In genomic region chr1:88802950-88803349, GRCh38 we compare ENCODE assay signal across 15 cellular contexts.
A peak's percentile ranks its signal among the peaks of the same experiment; 100 is the strongest.
DNase-seq lines count a peak whose midpoint lies in the region; ATAC-seq, FAIRE-seq and TF ChIP-seq lines count a peak whose summit lies in the region.
"Had no signal": no experiment of that assay in that cellular context is flagged by ENCODE, and none has a peak within 500 bp of the region (broad histone marks: within the 10 kb centered on the region; RNA-seq: fewer than 3 reads in every experiment).

No MANE protein-coding gene starts in this region.

- H2AFZ ChIP-seq in mesenchymal stem cell (ENCODE audit: low read depth, low read length), result no peak overlapping the region
- H2AFZ ChIP-seq: parathyroid adenoma had no signal

- H3K4me3 ChIP-seq in BLaER1 (no peak overlapping the region), bronchial epithelial cell (ENCODE audit: low read depth, low read length) (no peak overlapping the region), mesenchymal stem cell (ENCODE audit: insufficient read depth in 1 of 2, low read depth in 1 of 2, low read length in 2 of 2) (no peak overlapping the region), endodermal cell (ENCODE audit: low read length) (no peak overlapping the region)
- H3K4me3 ChIP-seq: esophagus squamous epithelium, thoracic aorta had no signal

- ATAC-seq in GM21381 (IDR thresholded peaks at IDR 0.05; ENCODE audit: unreplicated experiment), result no peak
- ATAC-seq: T-cell had no signal

- H2BK120ac ChIP-seq in mesenchymal stem cell (ENCODE audit: low read depth, low read length), result no peak overlapping the region

- H3K14ac ChIP-seq in mesenchymal stem cell (ENCODE audit: low read length in 2 of 2), result no peak overlapping the region

- no peaks in the 10 kb centered on the region for H3K27me3 Mint-ChIP-seq in endodermal cell (ENCODE audit: insufficient read depth)
- H3K27me3 Mint-ChIP-seq: T-cell had no signal

- no peak overlapping the region for H3K4ac ChIP-seq in mesenchymal stem cell (ENCODE audit: low read depth in 1 of 2, low read length in 2 of 2)

- no peak overlapping the region for H3K4me2 ChIP-seq in BLaER1
- H3K4me2 ChIP-seq in mesenchymal stem cell (ENCODE audit: low read length, poor library complexity, severe bottlenecking), result no peak overlapping the region

- H3K18ac ChIP-seq in mesenchymal stem cell (ENCODE audit: low read depth in 1 of 2, low read length in 2 of 2), result no peak overlapping the region

- H3K4me1 Mint-ChIP-seq in endodermal cell, result no peaks in the 10 kb centered on the region

- no peak overlapping the region for H2AK5ac ChIP-seq in mesenchymal stem cell (ENCODE audit: low read length, severe bottlenecking)

- H3K27ac ChIP-seq in BLaER1, result peak overlapping the region; percentile 74; the same call in 1 of the 2 replicates
- H3K27ac ChIP-seq in mesenchymal stem cell (ENCODE audit: low read length, poor library complexity, severe bottlenecking), result peak overlapping the region; percentile 28
- no peak overlapping the region for H3K27ac ChIP-seq in endodermal cell (ENCODE audit: low read depth, low read length)
- H3K27ac ChIP-seq: parathyroid adenoma, thoracic aorta had no signal

- H3K23ac ChIP-seq in mesenchymal stem cell (ENCODE audit: low read length in 2 of 2), result no peak overlapping the region

- H3K36me3 ChIP-seq in BLaER1 (peaks cover 78% of the 10 kb centered on the region), bronchial epithelial cell (ENCODE audit: control insufficient read depth, insufficient read depth, low read length) (peaks cover 4% of the 10 kb centered on the region), mesenchymal stem cell (ENCODE audit: control insufficient read depth in 1 of 2, insufficient read depth in 2 of 2, low read depth in 1 of 2, low read length in 2 of 2) (peaks cover 8 to 77% of the 10 kb centered on the region in 2 experiments), endodermal cell (ENCODE audit: control insufficient read depth, insufficient read depth, low read length) (peaks cover 86% of the 10 kb centered on the region)

- H3K9me3 Mint-ChIP-seq in endodermal cell, result peaks cover 11% of the 10 kb centered on the region

- WGBS in mesenchymal stem cell, result no CpG with 5 or more reads among the region's 2 CpGs
- WGBS in endodermal cell (ENCODE audit: insufficient coverage in 1 of 2, insufficient read length in 1 of 2), 2 experiments, result 82% methylated on average over 1 of the region's 2 CpGs; no CpG with 5 or more reads in 1 of the 2 experiments

- H4K8ac ChIP-seq in mesenchymal stem cell (ENCODE audit: low read length), result no peak overlapping the region

- no peak for FAIRE-seq in bronchial epithelial cell (lab: Jason Lieb, UNC)

- H3K4me1 ChIP-seq in BLaER1, result peaks cover 12% of the 10 kb centered on the region; the same call in 1 of the 2 replicates
- H3K4me1 ChIP-seq in mesenchymal stem cell (ENCODE audit: control insufficient read depth, insufficient read depth, low read depth, low read length), result no peaks in the 10 kb centered on the region
- H3K4me1 ChIP-seq in endodermal cell (ENCODE audit: control insufficient read depth, insufficient read depth, low read length), result no peaks in the 10 kb centered on the region
- H3K4me1 ChIP-seq: esophagus squamous epithelium, parathyroid adenoma had no signal

- H3K9ac ChIP-seq in BLaER1 (no peak overlapping the region), mesenchymal stem cell (ENCODE audit: low read length) (no peak overlapping the region), endodermal cell (ENCODE audit: extremely low read depth, low read length, poor library complexity, severe bottlenecking) (no peak overlapping the region)
- H3K9ac ChIP-seq: parathyroid adenoma had no signal

- H2BK12ac ChIP-seq in mesenchymal stem cell (ENCODE audit: low read length in 2 of 2), result no peak overlapping the region

- no peak overlapping the region for H3K27ac Mint-ChIP-seq in endodermal cell
- H3K27ac Mint-ChIP-seq: T-cell had no signal

- H3K36me3 Mint-ChIP-seq in endodermal cell (ENCODE audit: low read depth), result peaks cover 66% of the 10 kb centered on the region

- no peaks in the 10 kb centered on the region for H3K27me3 ChIP-seq in BLaER1
- H3K27me3 ChIP-seq in bronchial epithelial cell (ENCODE audit: control insufficient read depth, insufficient read depth, low read length), result no peaks in the 10 kb centered on the region
- H3K27me3 ChIP-seq in mesenchymal stem cell (ENCODE audit: control insufficient read depth in 1 of 2, insufficient read depth in 1 of 2, low read length in 2 of 2), result no peaks in the 10 kb centered on the region
- H3K27me3 ChIP-seq in endodermal cell (ENCODE audit: control insufficient read depth, insufficient read depth, low read length, poor library complexity, severe bottlenecking), result no peaks in the 10 kb centered on the region
- H3K27me3 ChIP-seq: esophagus squamous epithelium had no signal

- H2BK15ac ChIP-seq in mesenchymal stem cell (ENCODE audit: low read depth, poor library complexity, severe bottlenecking), result no peak overlapping the region

- H2BK5ac ChIP-seq in mesenchymal stem cell (ENCODE audit: low read depth, low read length, poor library complexity, severe bottlenecking), result no peak overlapping the region

- no peak overlapping the region for H4K91ac ChIP-seq in mesenchymal stem cell (ENCODE audit: low read length)

- no peak overlapping the region for H3K4me3 Mint-ChIP-seq in endodermal cell
- H3K4me3 Mint-ChIP-seq: T-cell had no signal

- H3K9me3 ChIP-seq in BLaER1, result peaks cover 21% of the 10 kb centered on the region
- peaks cover 9% of the 10 kb centered on the region for H3K9me3 ChIP-seq in mesenchymal stem cell (ENCODE audit: control insufficient read depth, low read length)
- peaks cover 26% of the 10 kb centered on the region for H3K9me3 ChIP-seq in endodermal cell (ENCODE audit: control insufficient read depth, low read length)
- H3K9me3 ChIP-seq: thoracic aorta had no signal

- H4K20me1 ChIP-seq in BLaER1, result no peaks in the 10 kb centered on the region

- DNase-seq in LoVo (ENCODE audit: low spot score) (peak; percentile 14), bronchial epithelial cell (ENCODE audit: low read depth) (peak; percentile 66), mesenchymal stem cell (peak; percentile 11), NCI-H446 (lab: John Stamatoyannopoulos, UW) (no peak), endodermal cell (no peak), AML-193 (lab: John Stamatoyannopoulos, UW) (no peak)
- DNase-seq: aorta, DMS153, esophagus squamous epithelium, NCI-H526 treated with DMSO at 0.1 percent for 48 hours, T-cell had no signal

- H3K79me1 ChIP-seq in mesenchymal stem cell (replicated peaks; ENCODE audit: low read length, poor library complexity, severe bottlenecking), result peaks cover 8% of the 10 kb centered on the region

- TF ChIP-seq CTCF in bronchial epithelial cell (IDR thresholded peaks at IDR 0.05; ENCODE audit: insufficient read depth, low read length, severe bottlenecking) (no peak), endodermal cell (conservative IDR thresholded peaks at IDR 0.05) (no peak)

Comparison
In these comparisons a context has a peak if more than half of its experiments do, and no peak if none do; other contexts are left out.
1. DNase-seq: peak in LoVo (single experiment), bronchial epithelial cell (single experiment) and mesenchymal stem cell (single experiment); none in NCI-H446 (0 of 2), endodermal cell (single experiment) and AML-193 (0 of 2).